In the genomic region with DNA sequence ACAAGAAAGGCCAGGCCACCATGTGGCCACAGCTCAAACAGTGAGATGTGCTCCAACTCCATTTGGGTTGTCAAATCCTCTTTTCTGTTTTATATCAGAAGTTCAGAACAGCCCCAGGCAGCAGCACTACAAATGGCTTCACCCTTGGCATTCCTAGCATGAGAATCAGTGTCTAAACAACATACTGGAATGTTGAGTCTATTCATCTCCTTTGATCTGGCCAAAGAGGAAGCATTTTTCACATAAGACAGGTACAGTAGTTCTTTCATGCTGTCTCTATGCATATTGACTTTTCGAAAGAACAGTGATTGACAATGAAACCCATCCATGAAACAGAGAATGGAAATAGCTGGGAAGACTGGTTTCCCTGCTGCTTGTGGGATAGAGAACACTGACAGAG, we compare ENCODE assay signal across 20 cellular contexts.
DNase-seq lines count a peak whose midpoint lies in the region; ATAC-seq and TF ChIP-seq lines count a peak whose summit lies in the region.
"Had no signal": no experiment of that assay in that cellular context is flagged by ENCODE, and none has a peak within 500 bp of the region (broad histone marks: within the 10 kb centered on the region; RNA-seq: fewer than 3 reads in every experiment).

No MANE protein-coding gene starts in this region.

- H3K4me1 ChIP-seq in mammary epithelial cell (ENCODE audit: insufficient read depth, low read length) = peaks cover 6% of the 10 kb centered on the region

- no TSS peak for BruUV-seq in mammary epithelial cell (replicated peaks; lab: Mats Ljungman, UMichigan)
- no TSS peak for BruUV-seq in MCF 10A (replicated peaks; lab: Mats Ljungman, UMichigan)

- no peak for ATAC-seq in WTC11

- no peaks in the 10 kb centered on the region for H3K36me3 ChIP-seq in mammary epithelial cell (ENCODE audit: insufficient read depth, low read length)

- H3K27me3 ChIP-seq in mammary epithelial cell (ENCODE audit: insufficient read depth, low read length) = no peaks in the 10 kb centered on the region

- H3K27ac Mint-ChIP-seq in MCF 10A (ENCODE audit: low read depth, unreplicated experiment) (no peak overlapping the region), WTC11 (no peak overlapping the region)
- H3K27ac Mint-ChIP-seq in activated CD4-positive, alpha-beta memory T cell treated with anti-CD3 and anti-CD28 coated beads for 36 hours = no peak overlapping the region
- H3K27ac Mint-ChIP-seq: CD4-positive, CD25-positive, alpha-beta regulatory T cell; IgD-negative memory B cell had no signal

- no peak overlapping the region for H3K4me3 Mint-ChIP-seq in MCF 10A (ENCODE audit: unreplicated experiment)
- H3K4me3 Mint-ChIP-seq in WTC11 = no peak overlapping the region
- H3K4me3 Mint-ChIP-seq in activated CD4-positive, alpha-beta memory T cell treated with anti-CD3 and anti-CD28 coated beads for 36 hours = no peak overlapping the region
- H3K4me3 Mint-ChIP-seq: CD4-positive, CD25-positive, alpha-beta regulatory T cell; IgD-negative memory B cell had no signal

- peak; percentile 40 for DNase-seq in mammary epithelial cell
- no peak for DNase-seq in MCF 10A (ENCODE audit: unreplicated experiment)
- DNase-seq in WTC11 (ENCODE audit: low spot score) = no peak
- DNase-seq in islet precursor cell = peak; percentile 92
- no peak for DNase-seq in NCI-H2029 treated with DMSO at 0.1 percent for 48 hours (lab: John Stamatoyannopoulos, UW)
- DNase-seq in NCI-H524 (lab: John Stamatoyannopoulos, UW) = no peak
- DNase-seq in activated CD4-positive, alpha-beta memory T cell treated with anti-CD3 and anti-CD28 coated beads for 36 hours = no peak
- DNase-seq in HK-2 (ENCODE audit: unreplicated experiment) = no peak
- DNase-seq: CD4-positive, CD25-positive, alpha-beta regulatory T cell; GF-D8; GM23248; HCEC 1CT; Kasumi-1; MM.1S; NCI-H1105; NCI-H2081 treated with DMSO at 0.1 percent for 48 hours; NCI-H446 treated with DMSO at 0.1 percent for 48 hours; Right ventricle myocardium superior had no signal

- H3K27me3 Mint-ChIP-seq in MCF 10A (ENCODE audit: insufficient read depth, unreplicated experiment) (no peaks in the 10 kb centered on the region), WTC11 (ENCODE audit: low read depth) (no peaks in the 10 kb centered on the region)
- no peaks in the 10 kb centered on the region for H3K27me3 Mint-ChIP-seq in activated CD4-positive, alpha-beta memory T cell treated with anti-CD3 and anti-CD28 coated beads for 36 hours
- H3K27me3 Mint-ChIP-seq: CD4-positive, CD25-positive, alpha-beta regulatory T cell; IgD-negative memory B cell had no signal

- H3K4me1 Mint-ChIP-seq in MCF 10A (ENCODE audit: insufficient read depth, unreplicated experiment) = no peaks in the 10 kb centered on the region
- H3K4me1 Mint-ChIP-seq in WTC11 = peaks cover 22% of the 10 kb centered on the region
- no peaks in the 10 kb centered on the region for H3K4me1 Mint-ChIP-seq in activated CD4-positive, alpha-beta memory T cell treated with anti-CD3 and anti-CD28 coated beads for 36 hours (ENCODE audit: low read depth)
- H3K4me1 Mint-ChIP-seq: CD4-positive, CD25-positive, alpha-beta regulatory T cell; IgD-negative memory B cell had no signal

- POLR2A ChIA-PET in MCF 10A (lab: Yijun Ruan, JAX) = no interaction called here
- POLR2A ChIA-PET in WTC11 (lab: Charles Lee) = no interaction called here
- POLR2A ChIA-PET in activated CD4-positive, alpha-beta memory T cell treated with anti-CD3 and anti-CD28 coated beads for 36 hours (lab: Charles Lee) = no interaction called here

- no peak overlapping the region for H3K4me2 ChIP-seq in mammary epithelial cell (ENCODE audit: insufficient read depth, low read depth, low read length)

- CTCF ChIA-PET in mammary epithelial cell (lab: Charles Lee; ENCODE audit: low non-redundant PET) (no interaction called here), MCF 10A (lab: Yijun Ruan, JAX) (interaction anchor here (0.6 to 2.3 kb wide), 4 partner anchors 21 to 1865 kb away, joined by 3 to 9 read pairs (median 4); no protein-coding TSS in a partner anchor), WTC11 (lab: Charles Lee) (no interaction called here)
- CTCF ChIA-PET in activated CD4-positive, alpha-beta memory T cell treated with anti-CD3 and anti-CD28 coated beads for 36 hours (lab: Charles Lee) = no interaction called here

- intact Hi-C loops in mammary epithelial cell (cut with micrococcal nuclease) = no loop called here
- intact Hi-C loops in MCF 10A (cut with micrococcal nuclease) = no loop called here
- intact Hi-C loops in activated CD4-positive, alpha-beta memory T cell treated with anti-CD3 and anti-CD28 coated beads for 36 hours (cut with micrococcal nuclease) = no loop called here

- 7% methylated on average over 1 of the region's 1 CpG for WGBS in mammary epithelial cell (ENCODE audit: low coverage, missing lambda C conversion rate)

- no peaks in the 10 kb centered on the region for H3K9me3 Mint-ChIP-seq in MCF 10A (ENCODE audit: unreplicated experiment)
- H3K9me3 Mint-ChIP-seq in WTC11 = no peaks in the 10 kb centered on the region
- no peaks in the 10 kb centered on the region for H3K9me3 Mint-ChIP-seq in activated CD4-positive, alpha-beta memory T cell treated with anti-CD3 and anti-CD28 coated beads for 36 hours
- H3K9me3 Mint-ChIP-seq: CD4-positive, CD25-positive, alpha-beta regulatory T cell; IgD-negative memory B cell had no signal

- no peaks in the 10 kb centered on the region for H3K79me2 ChIP-seq in mammary epithelial cell (ENCODE audit: insufficient read depth, low read length)

- H3K9ac ChIP-seq in mammary epithelial cell (ENCODE audit: insufficient read depth, low read length) = no peak overlapping the region
- H3K9ac ChIP-seq: GM23248 had no signal

- TF ChIP-seq CTCF in mammary epithelial cell (conservative IDR thresholded peaks at IDR 0.05 in 1 of 2, IDR thresholded peaks at IDR 0.05 in 1 of 2; ENCODE audit: extremely low read depth in 1 of 2, insufficient read depth in 1 of 2, low read depth in 1 of 2, low read length in 2 of 2) (no peak), MCF 10A (IDR thresholded peaks at IDR 0.05; ENCODE audit: unreplicated experiment) (no peak), WTC11 (IDR thresholded peaks at IDR 0.05) (no peak)

- H3K4me3 ChIP-seq in mammary epithelial cell (replicated peaks in 1 of 3; ENCODE audit: insufficient read depth in 1 of 3, low read depth in 2 of 3, low read length in 3 of 3) = no peak overlapping the region
- H3K4me3 ChIP-seq: GM23248 had no signal

- dilution Hi-C loops in mammary epithelial cell (cut with HindIII; ENCODE audit: low sequenced_read_pairs) = no loop called here

- in situ Hi-C loops in mammary epithelial cell (cut with MboI; ENCODE audit: low sequenced_read_pairs in 2 of 2) = loop anchor here (10.0 kb wide), 2 partner anchors 135 to 615 kb away; no protein-coding TSS in a partner anchor

- H3K9me3 ChIP-seq in mammary epithelial cell (replicated peaks; ENCODE audit: insufficient read depth, low read length) = no peaks in the 10 kb centered on the region

- H4K20me1 ChIP-seq in mammary epithelial cell (ENCODE audit: insufficient read depth, low read length) = no peaks in the 10 kb centered on the region

- H3K36me3 Mint-ChIP-seq in MCF 10A (ENCODE audit: insufficient read depth, unreplicated experiment) = no peaks in the 10 kb centered on the region
- H3K36me3 Mint-ChIP-seq in WTC11 = no peaks in the 10 kb centered on the region
- no peaks in the 10 kb centered on the region for H3K36me3 Mint-ChIP-seq in activated CD4-positive, alpha-beta memory T cell treated with anti-CD3 and anti-CD28 coated beads for 36 hours
- H3K36me3 Mint-ChIP-seq: CD4-positive, CD25-positive, alpha-beta regulatory T cell; IgD-negative memory B cell had no signal

- H3K27ac ChIP-seq in mammary epithelial cell (ENCODE audit: insufficient read depth, low read depth, low read length) = no peak overlapping the region
- H3K27ac ChIP-seq: 22Rv1, GM23248 had no signal

- no peak overlapping the region for H2AFZ ChIP-seq in mammary epithelial cell (ENCODE audit: low read depth, low read length)
- H2AFZ ChIP-seq: GM23248 had no signal

TF ChIP-seq in WTC11, 78 proteins besides CTCF, POLR2A, EP300 and RAD21:
- TF ChIP-seq TEAD1 (CRISPR knock-in tag; IDR thresholded peaks at IDR 0.05) = no peak
- TF ChIP-seq GABPB1 (CRISPR knock-in tag; IDR thresholded peaks at IDR 0.05) = peak; percentile 29; the same call in 1 of the 2 replicates

Comparison
In these comparisons a context has a peak if more than half of its experiments do, and no peak if none do; other contexts are left out.
1. DNase-seq: peak in mammary epithelial cell (single experiment) and islet precursor cell (single experiment); none in MCF 10A (single experiment), WTC11 (single experiment), NCI-H2029 treated with DMSO at 0.1 percent for 48 hours (single experiment), NCI-H524 (0 of 2), activated CD4-positive, alpha-beta memory T cell treated with anti-CD3 and anti-CD28 coated beads for 36 hours (single experiment) and HK-2 (single experiment).